1 cellular context compared by ENCODE assay signal in the genomic region with DNA sequence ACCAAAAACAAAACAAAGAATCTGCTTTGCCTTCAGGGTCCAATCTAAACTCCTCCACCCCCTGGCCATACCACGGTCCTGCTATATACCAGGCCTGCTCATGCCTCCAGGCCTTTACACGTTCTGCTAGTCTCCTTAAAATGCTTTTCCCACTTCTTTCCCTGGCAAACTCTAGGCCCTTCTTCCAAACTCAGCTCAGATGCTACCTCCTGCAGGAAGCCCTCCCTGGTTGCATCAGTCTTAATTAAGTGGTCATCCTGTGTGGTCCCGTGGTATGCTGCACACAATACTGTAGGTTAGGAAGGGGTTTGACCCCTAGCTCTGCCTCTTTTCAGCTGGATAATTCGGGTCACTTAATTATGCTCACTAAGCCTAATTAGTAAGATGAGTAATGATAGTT.
TF ChIP-seq lines count a peak whose summit lies in the region.

No MANE protein-coding gene starts in this region.

TF ChIP-seq in WTC11, 78 proteins besides CTCF, POLR2A, EP300 and RAD21 (continued from another document):
- TF ChIP-seq, protein P1, sequence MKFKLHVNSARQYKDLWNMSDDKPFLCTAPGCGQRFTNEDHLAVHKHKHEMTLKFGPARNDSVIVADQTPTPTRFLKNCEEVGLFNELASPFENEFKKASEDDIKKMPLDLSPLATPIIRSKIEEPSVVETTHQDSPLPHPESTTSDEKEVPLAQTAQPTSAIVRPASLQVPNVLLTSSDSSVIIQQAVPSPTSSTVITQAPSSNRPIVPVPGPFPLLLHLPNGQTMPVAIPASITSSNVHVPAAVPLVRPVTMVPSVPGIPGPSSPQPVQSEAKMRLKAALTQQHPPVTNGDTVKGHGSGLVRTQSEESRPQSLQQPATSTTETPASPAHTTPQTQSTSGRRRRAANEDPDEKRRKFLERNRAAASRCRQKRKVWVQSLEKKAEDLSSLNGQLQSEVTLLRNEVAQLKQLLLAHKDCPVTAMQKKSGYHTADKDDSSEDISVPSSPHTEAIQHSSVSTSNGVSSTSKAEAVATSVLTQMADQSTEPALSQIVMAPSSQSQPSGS (CRISPR knock-in tag; IDR thresholded peaks at IDR 0.05; ENCODE audit: borderline replicate concordance, low read depth) = no peak
- TF ChIP-seq, protein P2, sequence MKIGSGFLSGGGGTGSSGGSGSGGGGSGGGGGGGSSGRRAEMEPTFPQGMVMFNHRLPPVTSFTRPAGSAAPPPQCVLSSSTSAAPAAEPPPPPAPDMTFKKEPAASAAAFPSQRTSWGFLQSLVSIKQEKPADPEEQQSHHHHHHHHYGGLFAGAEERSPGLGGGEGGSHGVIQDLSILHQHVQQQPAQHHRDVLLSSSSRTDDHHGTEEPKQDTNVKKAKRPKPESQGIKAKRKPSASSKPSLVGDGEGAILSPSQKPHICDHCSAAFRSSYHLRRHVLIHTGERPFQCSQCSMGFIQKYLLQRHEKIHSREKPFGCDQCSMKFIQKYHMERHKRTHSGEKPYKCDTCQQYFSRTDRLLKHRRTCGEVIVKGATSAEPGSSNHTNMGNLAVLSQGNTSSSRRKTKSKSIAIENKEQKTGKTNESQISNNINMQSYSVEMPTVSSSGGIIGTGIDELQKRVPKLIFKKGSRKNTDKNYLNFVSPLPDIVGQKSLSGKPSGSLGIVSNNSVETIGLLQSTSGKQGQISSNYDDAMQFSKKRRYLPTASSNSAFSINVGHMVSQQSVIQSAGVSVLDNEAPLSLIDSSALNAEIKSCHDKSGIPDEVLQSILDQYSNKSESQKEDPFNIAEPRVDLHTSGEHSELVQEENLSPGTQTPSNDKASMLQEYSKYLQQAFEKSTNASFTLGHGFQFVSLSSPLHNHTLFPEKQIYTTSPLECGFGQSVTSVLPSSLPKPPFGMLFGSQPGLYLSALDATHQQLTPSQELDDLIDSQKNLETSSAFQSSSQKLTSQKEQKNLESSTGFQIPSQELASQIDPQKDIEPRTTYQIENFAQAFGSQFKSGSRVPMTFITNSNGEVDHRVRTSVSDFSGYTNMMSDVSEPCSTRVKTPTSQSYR (CRISPR knock-in tag; IDR thresholded peaks at IDR 0.05) = no peak
- TF ChIP-seq ERG (CRISPR knock-in tag; IDR thresholded peaks at IDR 0.05) (no peak), FOXK1 (CRISPR knock-in tag; IDR thresholded peaks at IDR 0.05) (no peak), SMAD3 (CRISPR knock-in tag; IDR thresholded peaks at IDR 0.05; ENCODE audit: borderline replicate concordance) (no peak), MYBL2 (CRISPR knock-in tag; IDR thresholded peaks at IDR 0.05) (no peak)
- TF ChIP-seq, protein P3, sequence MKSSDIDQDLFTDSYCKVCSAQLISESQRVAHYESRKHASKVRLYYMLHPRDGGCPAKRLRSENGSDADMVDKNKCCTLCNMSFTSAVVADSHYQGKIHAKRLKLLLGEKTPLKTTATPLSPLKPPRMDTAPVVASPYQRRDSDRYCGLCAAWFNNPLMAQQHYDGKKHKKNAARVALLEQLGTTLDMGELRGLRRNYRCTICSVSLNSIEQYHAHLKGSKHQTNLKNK (CRISPR knock-in tag; IDR thresholded peaks at IDR 0.05) = no peak
- TF ChIP-seq, protein P4, sequence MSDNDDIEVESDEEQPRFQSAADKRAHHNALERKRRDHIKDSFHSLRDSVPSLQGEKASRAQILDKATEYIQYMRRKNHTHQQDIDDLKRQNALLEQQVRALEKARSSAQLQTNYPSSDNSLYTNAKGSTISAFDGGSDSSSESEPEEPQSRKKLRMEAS (CRISPR knock-in tag; IDR thresholded peaks at IDR 0.05) = no peak
